In genomic region chr9:110050925-110051355, GRCh38 we compare ENCODE assay signal across 8 cellular contexts.
DNase-seq lines count a peak whose midpoint lies in the region; ATAC-seq, FAIRE-seq and TF ChIP-seq lines count a peak whose summit lies in the region.

No MANE protein-coding gene starts in this region.

- no peaks in the 10 kb centered on the region for H3K27me3 ChIP-seq in CD4-positive, CD25-positive, alpha-beta regulatory T cell (ENCODE audit: control insufficient read depth, insufficient read depth, low read length)
- H3K27me3 ChIP-seq in thymus (ENCODE audit: control insufficient read depth, insufficient read depth) = no peaks in the 10 kb centered on the region

- no peaks in the 10 kb centered on the region for H3K27me3 Mint-ChIP-seq in CD4-positive, CD25-positive, alpha-beta regulatory T cell

- H3K27ac Mint-ChIP-seq in CD4-positive, CD25-positive, alpha-beta regulatory T cell = peak overlapping the region; percentile 75 to 94 (median 88)

- H3K4me3 Mint-ChIP-seq in CD4-positive, CD25-positive, alpha-beta regulatory T cell = peak overlapping the region; percentile 96 to 99 (median 97)

- peak; percentile 72 for FAIRE-seq in GM19239 (lab: Jason Lieb, UNC)

- no peak for TF ChIP-seq CTCF in foreskin fibroblast (IDR thresholded peaks at IDR 0.05; ENCODE audit: low read depth, low read length)

- intact Hi-C loops in head of caudate nucleus (cut with DNase I) = loop anchor here (10.0 kb wide), 1 partner anchor 146 kb away; no protein-coding TSS in a partner anchor

- H3K27ac ChIP-seq in CD4-positive, CD25-positive, alpha-beta regulatory T cell (ENCODE audit: insufficient read depth, low read length, poor library complexity, severe bottlenecking) = peak overlapping the region; percentile 55
- peak overlapping the region; percentile 49 for H3K27ac ChIP-seq in thymus (ENCODE audit: low read depth)

- H3K4me3 ChIP-seq in CD4-positive, CD25-positive, alpha-beta regulatory T cell (ENCODE audit: low read depth, low read length) = peak overlapping the region; percentile 83
- H3K4me3 ChIP-seq in foreskin fibroblast (ENCODE audit: low read depth in 1 of 2, low read length in 2 of 2) (peak overlapping the region; percentile 40 to 76), thymus (ENCODE audit: low read length) (peak overlapping the region; percentile 94)

- H3K36me3 ChIP-seq in CD4-positive, CD25-positive, alpha-beta regulatory T cell (ENCODE audit: control insufficient read depth, insufficient read depth, low read length) = no peaks in the 10 kb centered on the region
- H3K36me3 ChIP-seq in thymus (ENCODE audit: control insufficient read depth, insufficient read depth) = no peaks in the 10 kb centered on the region

- peaks cover 48% of the 10 kb centered on the region for H3K4me1 ChIP-seq in CD4-positive, CD25-positive, alpha-beta regulatory T cell (ENCODE audit: control insufficient read depth, insufficient read depth, low read length, poor library complexity, severe bottlenecking)
- H3K4me1 ChIP-seq in thymus (ENCODE audit: control insufficient read depth, insufficient read depth, low read length) = peaks cover 18% of the 10 kb centered on the region

- WGBS in thymus = 3% methylated on average over 1 of the region's 1 CpG

- peaks cover 5% of the 10 kb centered on the region for H3K36me3 Mint-ChIP-seq in CD4-positive, CD25-positive, alpha-beta regulatory T cell

- no peaks in the 10 kb centered on the region for H3K9me3 ChIP-seq in CD4-positive, CD25-positive, alpha-beta regulatory T cell (ENCODE audit: control insufficient read depth in 2 of 2, low read length in 2 of 2)
- peaks cover 1% of the 10 kb centered on the region for H3K9me3 ChIP-seq in thymus (ENCODE audit: control insufficient read depth)

- peak in 2 of 3 donors; percentile 37 to 87 for DNase-seq in CD4-positive, CD25-positive, alpha-beta regulatory T cell
- no peak for DNase-seq in GM19239 (ENCODE audit: insufficient read length, low spot score)
- peak; percentile 49 for DNase-seq in T1000 (lab: John Stamatoyannopoulos, UW)
- DNase-seq in foreskin fibroblast = peak; percentile 91 to 95
- DNase-seq in head of caudate nucleus = no peak
- no peak for DNase-seq in stimulated activated CD4-positive, alpha-beta T cell treated with anti-CD3 and anti-CD28 coated beads, Interleukin-2, amount 100 ng/mL, for 48 hours

- peaks cover 15 to 62% (median 43%) of the 10 kb centered on the region in 4 donors for H3K4me1 Mint-ChIP-seq in CD4-positive, CD25-positive, alpha-beta regulatory T cell

- H3K9me3 Mint-ChIP-seq in CD4-positive, CD25-positive, alpha-beta regulatory T cell = no peaks in the 10 kb centered on the region

- ATAC-seq in CD4-positive, CD25-positive, alpha-beta regulatory T cell (ENCODE audit: low read depth in 2 of 2) = peak; percentile 44 to 55
- peak; percentile 37 for ATAC-seq in HG03439 (IDR thresholded peaks at IDR 0.05; ENCODE audit: unreplicated experiment)

Comparison
In these comparisons a context has a peak if more than half of its experiments do, and no peak if none do; other contexts are left out.
1. DNase-seq: peak in CD4-positive, CD25-positive, alpha-beta regulatory T cell (2 of 3), T1000 (single experiment) and foreskin fibroblast (2 of 2); none in GM19239 (single experiment), head of caudate nucleus (0 of 42) and stimulated activated CD4-positive, alpha-beta T cell treated with anti-CD3 and anti-CD28 coated beads, Interleukin-2, amount 100 ng/mL, for 48 hours (0 of 2).
2. Peak in every context shown above with its lines, with median percentiles within 50 percentile points of each other: H3K4me3 ChIP-seq.